ENCODE assay signal across 1 cellular context in the genomic region with DNA sequence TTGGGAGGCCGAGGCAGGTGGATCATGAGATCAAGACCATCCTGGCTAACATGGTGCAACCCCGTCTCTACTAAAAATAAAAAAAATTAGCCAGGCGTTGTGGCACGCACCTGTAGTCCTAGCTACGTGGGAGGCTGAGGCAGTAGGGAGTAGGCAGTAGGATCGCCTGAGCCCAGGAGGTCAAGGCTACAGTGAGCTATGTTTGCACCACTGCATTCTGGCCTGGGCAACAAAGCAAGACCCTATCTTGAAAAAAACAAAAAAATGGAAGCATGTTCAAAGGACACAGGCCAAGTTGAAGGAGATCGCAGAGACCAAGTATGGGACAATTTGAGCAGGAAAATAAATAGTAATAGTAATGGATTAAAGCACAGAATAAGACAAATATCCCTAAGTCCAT.
TF ChIP-seq lines count a peak whose summit lies in the region.

No MANE protein-coding gene starts in this region.

TF ChIP-seq in GM23338, 12 proteins besides CTCF, POLR2A, EP300 and RAD21:
- TF ChIP-seq STAT1 (IDR thresholded peaks at IDR 0.05; ENCODE audit: unreplicated experiment) (no peak), ZNF114 (CRISPR knock-in tag; IDR thresholded peaks at IDR 0.05) (no peak), EZH2phosphoT487 (IDR thresholded peaks at IDR 0.05; ENCODE audit: unreplicated experiment) (no peak), CREB1 (CRISPR knock-in tag; IDR thresholded peaks at IDR 0.05; ENCODE audit: low read depth) (no peak), NANOG (IDR thresholded peaks at IDR 0.05; ENCODE audit: borderline replicate concordance) (no peak), ZNF331 (CRISPR knock-in tag; IDR thresholded peaks at IDR 0.05; ENCODE audit: low read depth) (no peak), JUNB (IDR thresholded peaks at IDR 0.05; ENCODE audit: unreplicated experiment) (no peak), POLR2AphosphoS5 (IDR thresholded peaks at IDR 0.05; ENCODE audit: low read depth) (no peak), EZH2 (IDR thresholded peaks at IDR 0.05; ENCODE audit: low read depth, unreplicated experiment) (no peak)
- TF ChIP-seq, protein P1, sequence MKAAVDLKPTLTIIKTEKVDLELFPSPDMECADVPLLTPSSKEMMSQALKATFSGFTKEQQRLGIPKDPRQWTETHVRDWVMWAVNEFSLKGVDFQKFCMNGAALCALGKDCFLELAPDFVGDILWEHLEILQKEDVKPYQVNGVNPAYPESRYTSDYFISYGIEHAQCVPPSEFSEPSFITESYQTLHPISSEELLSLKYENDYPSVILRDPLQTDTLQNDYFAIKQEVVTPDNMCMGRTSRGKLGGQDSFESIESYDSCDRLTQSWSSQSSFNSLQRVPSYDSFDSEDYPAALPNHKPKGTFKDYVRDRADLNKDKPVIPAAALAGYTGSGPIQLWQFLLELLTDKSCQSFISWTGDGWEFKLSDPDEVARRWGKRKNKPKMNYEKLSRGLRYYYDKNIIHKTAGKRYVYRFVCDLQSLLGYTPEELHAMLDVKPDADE (IDR thresholded peaks at IDR 0.05) = no peak
- TF ChIP-seq, protein P2, sequence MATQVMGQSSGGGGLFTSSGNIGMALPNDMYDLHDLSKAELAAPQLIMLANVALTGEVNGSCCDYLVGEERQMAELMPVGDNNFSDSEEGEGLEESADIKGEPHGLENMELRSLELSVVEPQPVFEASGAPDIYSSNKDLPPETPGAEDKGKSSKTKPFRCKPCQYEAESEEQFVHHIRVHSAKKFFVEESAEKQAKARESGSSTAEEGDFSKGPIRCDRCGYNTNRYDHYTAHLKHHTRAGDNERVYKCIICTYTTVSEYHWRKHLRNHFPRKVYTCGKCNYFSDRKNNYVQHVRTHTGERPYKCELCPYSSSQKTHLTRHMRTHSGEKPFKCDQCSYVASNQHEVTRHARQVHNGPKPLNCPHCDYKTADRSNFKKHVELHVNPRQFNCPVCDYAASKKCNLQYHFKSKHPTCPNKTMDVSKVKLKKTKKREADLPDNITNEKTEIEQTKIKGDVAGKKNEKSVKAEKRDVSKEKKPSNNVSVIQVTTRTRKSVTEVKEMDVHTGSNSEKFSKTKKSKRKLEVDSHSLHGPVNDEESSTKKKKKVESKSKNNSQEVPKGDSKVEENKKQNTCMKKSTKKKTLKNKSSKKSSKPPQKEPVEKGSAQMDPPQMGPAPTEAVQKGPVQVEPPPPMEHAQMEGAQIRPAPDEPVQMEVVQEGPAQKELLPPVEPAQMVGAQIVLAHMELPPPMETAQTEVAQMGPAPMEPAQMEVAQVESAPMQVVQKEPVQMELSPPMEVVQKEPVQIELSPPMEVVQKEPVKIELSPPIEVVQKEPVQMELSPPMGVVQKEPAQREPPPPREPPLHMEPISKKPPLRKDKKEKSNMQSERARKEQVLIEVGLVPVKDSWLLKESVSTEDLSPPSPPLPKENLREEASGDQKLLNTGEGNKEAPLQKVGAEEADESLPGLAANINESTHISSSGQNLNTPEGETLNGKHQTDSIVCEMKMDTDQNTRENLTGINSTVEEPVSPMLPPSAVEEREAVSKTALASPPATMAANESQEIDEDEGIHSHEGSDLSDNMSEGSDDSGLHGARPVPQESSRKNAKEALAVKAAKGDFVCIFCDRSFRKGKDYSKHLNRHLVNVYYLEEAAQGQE (IDR thresholded peaks at IDR 0.05; ENCODE audit: unreplicated experiment) = no peak
TF ChIP-seq in GM23338: peak in this region for 0.
